Comparison of ENCODE assay signal across 14 cellular contexts in the genomic region with DNA sequence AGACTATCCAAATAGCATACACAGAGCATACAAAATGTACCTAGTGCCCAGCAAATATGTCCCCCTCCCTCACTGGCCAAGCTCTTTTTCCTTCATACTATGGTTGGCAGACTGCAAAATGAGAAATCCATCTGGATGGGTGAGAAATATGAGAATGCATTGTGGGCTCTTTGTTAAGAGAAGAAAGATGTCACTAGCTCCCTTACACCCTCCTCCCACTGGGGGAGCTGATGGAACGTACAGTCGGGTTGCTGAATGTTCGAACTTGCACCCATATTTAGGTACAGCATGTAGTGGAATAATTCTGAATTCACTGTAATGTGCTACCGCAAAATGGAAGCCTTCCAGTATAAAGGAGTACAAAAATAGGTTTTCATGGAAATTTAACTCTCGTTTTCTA.
A peak's percentile ranks its signal among the peaks of the same experiment; 100 is the strongest.
DNase-seq lines count a peak whose midpoint lies in the region; ATAC-seq and TF ChIP-seq lines count a peak whose summit lies in the region.
"Had no signal": no experiment of that assay in that cellular context is flagged by ENCODE, and none has a peak within 500 bp of the region (broad histone marks: within the 10 kb centered on the region; RNA-seq: fewer than 3 reads in every experiment).

No MANE protein-coding gene starts in this region.

- ATAC-seq in HG02938 (IDR thresholded peaks at IDR 0.05; ENCODE audit: unreplicated experiment) (no peak), GM18861 (IDR thresholded peaks at IDR 0.05; ENCODE audit: unreplicated experiment) (no peak)

- TF ChIP-seq CTCF in WERI-Rb-1 (IDR thresholded peaks at IDR 0.05; ENCODE audit: low read depth, low read length): peak; percentile 5; the same call in 1 of the 2 replicates

- no peak overlapping the region for H3K4me3 ChIP-seq in WERI-Rb-1 (ENCODE audit: low read depth, low read length)
- H3K4me3 ChIP-seq: BLaER1 treated with 17β-estradiol and CSF1 and Interleukin-3, amounts not matched to agents 10 nM and 100 nM had no signal

- H3K27me3 ChIP-seq in WERI-Rb-1 (ENCODE audit: insufficient read depth, low read depth, severe bottlenecking): no peaks in the 10 kb centered on the region
- H3K27me3 ChIP-seq: BLaER1 treated with 17β-estradiol and CSF1 and Interleukin-3, amounts not matched to agents 10 nM and 100 nM had no signal

- no peaks in the 10 kb centered on the region for H3K36me3 ChIP-seq in WERI-Rb-1
- H3K36me3 ChIP-seq: BLaER1 treated with 17β-estradiol and CSF1 and Interleukin-3, amounts not matched to agents 10 nM and 100 nM had no signal

- H3K9me3 ChIP-seq in WERI-Rb-1 (ENCODE audit: severe bottlenecking): no peaks in the 10 kb centered on the region
- H3K9me3 ChIP-seq: Caco-2 had no signal

- DNase-seq in DMS53 (lab: John Stamatoyannopoulos, UW): peak; percentile 21
- DNase-seq in DMS53 treated with DMSO at 0.1 percent for 48 hours (lab: John Stamatoyannopoulos, UW; ENCODE audit: unreplicated experiment): no peak
- no peak for DNase-seq in WERI-Rb-1
- DNase-seq in middle frontal gyrus (ENCODE audit: extremely low spot score, low spot score): peak; percentile 39
- peak; percentile 59 for DNase-seq in superior temporal gyrus (ENCODE audit: extremely low spot score)
- no peak for DNase-seq in GM19238 (ENCODE audit: insufficient read length, low spot score)
- DNase-seq: 8988T; Caco-2; CD4-positive, CD25-positive, alpha-beta regulatory T cell; H9; KG1 had no signal

- H3K27ac ChIP-seq in WERI-Rb-1: no peak overlapping the region
- H3K27ac ChIP-seq: BLaER1 treated with 17β-estradiol and CSF1 and Interleukin-3, amounts not matched to agents 10 nM and 100 nM had no signal

Comparison
In these comparisons a context has a peak if more than half of its experiments do, and no peak if none do; other contexts are left out.
1. DNase-seq: peak in DMS53 (single experiment), middle frontal gyrus (single experiment) and superior temporal gyrus (single experiment); none in DMS53 treated with DMSO at 0.1 percent for 48 hours (single experiment), WERI-Rb-1 (single experiment) and GM19238 (single experiment).